In genomic region chr10:30455816-30456215, GRCh38 we compare ENCODE assay signal across 8 cellular contexts.
DNase-seq lines count a peak whose midpoint lies in the region; ATAC-seq lines count a peak whose summit lies in the region.

No MANE protein-coding gene starts in this region.

- peak; percentile 58 for ATAC-seq in HG03196 (IDR thresholded peaks at IDR 0.05; ENCODE audit: unreplicated experiment)

- peak; percentile 9 for DNase-seq in NK-92 treated with Interleukin-12 subunit alpha and Interleukin-12 subunit beta, amount 100 ng/mL, for 24 hours (lab: John Stamatoyannopoulos, UW)
- no peak for DNase-seq in NK-92 (lab: John Stamatoyannopoulos, UW; ENCODE audit: unreplicated experiment)
- peak; percentile 12 for DNase-seq in effector CD4-positive, alpha-beta T cell
- DNase-seq in superior temporal gyrus (ENCODE audit: extremely low spot score), result peak; percentile 5
- DNase-seq in GM19238 (ENCODE audit: insufficient read length, low spot score), result no peak
- no peak for DNase-seq in SIG-M5 (lab: John Stamatoyannopoulos, UW)
- no peak for DNase-seq in AG08395 (ENCODE audit: low spot score)

Comparison
In these comparisons a context has a peak if more than half of its experiments do, and no peak if none do; other contexts are left out.
1. DNase-seq: peak in NK-92 treated with Interleukin-12 subunit alpha and Interleukin-12 subunit beta, amount 100 ng/mL, for 24 hours (single experiment), effector CD4-positive, alpha-beta T cell (single experiment) and superior temporal gyrus (single experiment); none in NK-92 (single experiment), GM19238 (single experiment), SIG-M5 (single experiment) and AG08395 (single experiment).